In genomic region chr2:19748711-19749506, GRCh38 we compare ENCODE assay signal across 19 cellular contexts.
"Had no signal": no experiment of that assay in that cellular context is flagged by ENCODE, and none has a peak within 500 bp of the region (broad histone marks: within the 10 kb centered on the region; RNA-seq: fewer than 3 reads in every experiment).

No MANE protein-coding gene starts in this region.

- H3K9me2 ChIP-seq: SK-N-SH had no signal

- H3K27ac ChIP-seq: KMS-11, RWPE1 had no signal

- H3K9me3 ChIP-seq: SK-N-SH had no signal

- ATAC-seq: Panc1 had no signal

- H3K9ac ChIP-seq: KMS-11, SK-N-SH had no signal

- H3K4me2 ChIP-seq: KMS-11, SK-N-SH had no signal

- DNase-seq: Kasumi-1, MM.1S, NCI-H1092 treated with DMSO at 0.1 percent for 48 hours, NCI-H1436, NCI-H187, NCI-H2029, NCI-H2081 treated with DMSO at 0.1 percent for 48 hours, NCI-H2171, NCI-H226, NCI-H446, NCI-H510A, NCI-H524 treated with DMSO at 0.1 percent for 48 hours, NCI-H69, NCI-H774, SHP77, SK-N-SH had no signal
